Comparison of ENCODE assay signal across 27 cellular contexts in genomic region chr6:45640081-45640491, GRCh38.
DNase-seq lines count a peak whose midpoint lies in the region; ATAC-seq and TF ChIP-seq lines count a peak whose summit lies in the region.
"Had no signal": no experiment of that assay in that cellular context is flagged by ENCODE, and none has a peak within 500 bp of the region (broad histone marks: within the 10 kb centered on the region; RNA-seq: fewer than 3 reads in every experiment).

No MANE protein-coding gene starts in this region.

- DNase-seq in AG08396 (ENCODE audit: low spot score) (peak; percentile 62), LHCN-M2 (ENCODE audit: low read depth) (peak; percentile 57), astrocyte of the cerebellum (ENCODE audit: low read depth) (peak; percentile 81), foreskin fibroblast (peak; percentile 57 to 78), superior temporal gyrus (ENCODE audit: extremely low spot score) (no peak), dorsolateral prefrontal cortex (no peak), Right ventricle myocardium inferior (ENCODE audit: missing footprints) (no peak)
- no peak for DNase-seq in activated T-cell treated with anti-CD3 and anti-CD28 coated beads, Interleukin-2, amount 50 U/mL, for 72 hours
- DNase-seq: activated CD4-positive, alpha-beta memory T cell treated with anti-CD3 and anti-CD28 coated beads for 36 hours; activated naive CD4-positive, alpha-beta T cell treated with Interleukin-2 at 50 U/mL for 16 hours; amygdala; H7; left colon; mesenchymal stem cell; MM.1S; naive thymus-derived CD4-positive, alpha-beta T cell; NCI-H1436; NCI-H524 treated with DMSO at 0.1 percent for 48 hours; right cardiac atrium; stimulated activated CD4-positive, alpha-beta T cell treated with anti-CD3 and anti-CD28 coated beads, Interleukin-12 subunit alpha, Interleukin-12 subunit beta, amount 100 ng/mL, for 4 hours; T-helper 9 cell had no signal

- H3K27me3 Mint-ChIP-seq in activated T-cell treated with anti-CD3 and anti-CD28 coated beads, Interleukin-2, amount 50 U/mL, for 72 hours (ENCODE audit: low read depth): peaks cover 2% of the 10 kb centered on the region
- H3K27me3 Mint-ChIP-seq: activated CD4-positive, alpha-beta memory T cell treated with anti-CD3 and anti-CD28 coated beads for 36 hours; central memory CD8-positive, alpha-beta T cell; stimulated activated naive CD8-positive, alpha-beta T cell treated with anti-CD3 and anti-CD28 coated beads, Interleukin-15, Interleukin-2, amounts not matched to agents 100 ng/mL and 50 ng/mL, for 24 hours had no signal

- in situ Hi-C loops in astrocyte of the cerebellum (cut with HindIII; ENCODE audit: low sequenced_read_pairs): no loop called here

- H3K27ac Mint-ChIP-seq in activated T-cell treated with anti-CD3 and anti-CD28 coated beads, Interleukin-2, amount 50 U/mL, for 72 hours: no peak overlapping the region
- H3K27ac Mint-ChIP-seq: activated CD4-positive, alpha-beta memory T cell treated with anti-CD3 and anti-CD28 coated beads for 36 hours; stimulated activated naive CD8-positive, alpha-beta T cell treated with anti-CD3 and anti-CD28 coated beads, Interleukin-15, Interleukin-2, amounts not matched to agents 100 ng/mL and 50 ng/mL, for 24 hours had no signal

- peaks cover 20% of the 10 kb centered on the region for H3K4me1 Mint-ChIP-seq in activated T-cell treated with anti-CD3 and anti-CD28 coated beads, Interleukin-2, amount 50 U/mL, for 72 hours (ENCODE audit: low read depth)

- no peak for ATAC-seq in Right ventricle myocardium inferior
- no peak for ATAC-seq in activated T-cell treated with anti-CD3 and anti-CD28 coated beads, Interleukin-2, amount 50 U/mL, for 72 hours (replicated peaks in 1 of 2)
- ATAC-seq: left colon; naive thymus-derived CD4-positive, alpha-beta T cell; right cardiac atrium had no signal

- TF ChIP-seq CTCF in astrocyte of the cerebellum (IDR thresholded peaks at IDR 0.05; ENCODE audit: low read depth, low read length, missing control alignments) (no peak), foreskin fibroblast (IDR thresholded peaks at IDR 0.05; ENCODE audit: low read depth, low read length) (no peak), dorsolateral prefrontal cortex (IDR thresholded peaks at IDR 0.05 in 54 of 56, conservative IDR thresholded peaks at IDR 0.05 in 2 of 56; ENCODE audit: low read depth in 1 of 56, partially characterized antibody in 56 of 56) (no peak)

- no peak overlapping the region for H3K4me3 Mint-ChIP-seq in activated T-cell treated with anti-CD3 and anti-CD28 coated beads, Interleukin-2, amount 50 U/mL, for 72 hours
- H3K4me3 Mint-ChIP-seq: activated CD4-positive, alpha-beta memory T cell treated with anti-CD3 and anti-CD28 coated beads for 36 hours; central memory CD8-positive, alpha-beta T cell; naive thymus-derived CD4-positive, alpha-beta T cell; stimulated activated naive CD8-positive, alpha-beta T cell treated with anti-CD3 and anti-CD28 coated beads, Interleukin-15, Interleukin-2, amounts not matched to agents 100 ng/mL and 50 ng/mL, for 24 hours had no signal

- H3K27me3 ChIP-seq in dorsolateral prefrontal cortex: peaks cover 0 to 16% (median 0%) of the 10 kb centered on the region in 45 donors
- H3K27me3 ChIP-seq: BLaER1 treated with 17β-estradiol and CSF1 and Interleukin-3, amounts not matched to agents 10 nM and 100 nM; tibial nerve had no signal

- H3K4me3 ChIP-seq in astrocyte of the cerebellum (ENCODE audit: low read depth, low read length) (no peak overlapping the region), foreskin fibroblast (ENCODE audit: low read depth in 1 of 2, low read length in 2 of 2) (no peak overlapping the region), dorsolateral prefrontal cortex (no peak overlapping the region)
- H3K4me3 ChIP-seq: BLaER1 treated with 17β-estradiol and CSF1 and Interleukin-3, amounts not matched to agents 10 nM and 100 nM; tibial nerve had no signal

- H3K9me3 Mint-ChIP-seq in activated T-cell treated with anti-CD3 and anti-CD28 coated beads, Interleukin-2, amount 50 U/mL, for 72 hours: no peaks in the 10 kb centered on the region
- H3K9me3 Mint-ChIP-seq: activated CD4-positive, alpha-beta memory T cell treated with anti-CD3 and anti-CD28 coated beads for 36 hours; central memory CD8-positive, alpha-beta T cell; stimulated activated naive CD8-positive, alpha-beta T cell treated with anti-CD3 and anti-CD28 coated beads, Interleukin-15, Interleukin-2, amounts not matched to agents 100 ng/mL and 50 ng/mL, for 24 hours had no signal

- H3K36me3 Mint-ChIP-seq in activated T-cell treated with anti-CD3 and anti-CD28 coated beads, Interleukin-2, amount 50 U/mL, for 72 hours (ENCODE audit: insufficient read depth in 2 of 2): no peaks in the 10 kb centered on the region
- H3K36me3 Mint-ChIP-seq: activated CD4-positive, alpha-beta memory T cell treated with anti-CD3 and anti-CD28 coated beads for 36 hours had no signal

- no peak overlapping the region for H3K27ac ChIP-seq in dorsolateral prefrontal cortex
- H3K27ac ChIP-seq: BLaER1 treated with 17β-estradiol and CSF1 and Interleukin-3, amounts not matched to agents 10 nM and 100 nM; epithelial cell of prostate; parathyroid adenoma; tibial nerve had no signal

- intact Hi-C loops in dorsolateral prefrontal cortex (cut with DNase I): no loop called here
- intact Hi-C loops in Right ventricle myocardium inferior (cut with DNase I): no loop called here

Comparison
In these comparisons a context has a peak if more than half of its experiments do, and no peak if none do; other contexts are left out.
1. DNase-seq: peak in AG08396 (single experiment), LHCN-M2 (single experiment), astrocyte of the cerebellum (single experiment) and foreskin fibroblast (2 of 2); none in superior temporal gyrus (single experiment), dorsolateral prefrontal cortex (0 of 10), Right ventricle myocardium inferior (single experiment) and activated T-cell treated with anti-CD3 and anti-CD28 coated beads, Interleukin-2, amount 50 U/mL, for 72 hours (0 of 2).